1 cellular context compared by ENCODE assay signal in genomic region chr1:9596419-9597123, GRCh38.
TF ChIP-seq lines count a peak whose summit lies in the region.

No MANE protein-coding gene starts in this region.

TF ChIP-seq in IMR-90, 13 proteins besides CTCF, POLR2A, EP300 and RAD21 (continued from another document):
- TF ChIP-seq, protein P1, sequence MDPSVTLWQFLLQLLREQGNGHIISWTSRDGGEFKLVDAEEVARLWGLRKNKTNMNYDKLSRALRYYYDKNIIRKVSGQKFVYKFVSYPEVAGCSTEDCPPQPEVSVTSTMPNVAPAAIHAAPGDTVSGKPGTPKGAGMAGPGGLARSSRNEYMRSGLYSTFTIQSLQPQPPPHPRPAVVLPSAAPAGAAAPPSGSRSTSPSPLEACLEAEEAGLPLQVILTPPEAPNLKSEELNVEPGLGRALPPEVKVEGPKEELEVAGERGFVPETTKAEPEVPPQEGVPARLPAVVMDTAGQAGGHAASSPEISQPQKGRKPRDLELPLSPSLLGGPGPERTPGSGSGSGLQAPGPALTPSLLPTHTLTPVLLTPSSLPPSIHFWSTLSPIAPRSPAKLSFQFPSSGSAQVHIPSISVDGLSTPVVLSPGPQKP (IDR thresholded peaks at IDR 0.05; ENCODE audit: borderline replicate concordance, low read depth, low read length) = no peak
- TF ChIP-seq MAZ (IDR thresholded peaks at IDR 0.05; ENCODE audit: borderline replicate concordance, low read depth, low read length) (no peak), FOS (IDR thresholded peaks at IDR 0.05; ENCODE audit: low read depth, low read length) (no peak), CHD1 (IDR thresholded peaks at IDR 0.05; ENCODE audit: low read depth, low read length) (no peak), MXI1 (IDR thresholded peaks at IDR 0.05; ENCODE audit: borderline replicate concordance, low read depth, low read length) (no peak), RFX5 (IDR thresholded peaks at IDR 0.05; ENCODE audit: low read depth, low read length) (no peak), BHLHE40 (IDR thresholded peaks at IDR 0.05; ENCODE audit: low read depth, low read length) (no peak), SMC3 (IDR thresholded peaks at IDR 0.05; ENCODE audit: low read depth, low read length) (no peak), NFE2L2 (IDR thresholded peaks at IDR 0.05; ENCODE audit: low read depth, low read length) (no peak)
- TF ChIP-seq, protein P2, sequence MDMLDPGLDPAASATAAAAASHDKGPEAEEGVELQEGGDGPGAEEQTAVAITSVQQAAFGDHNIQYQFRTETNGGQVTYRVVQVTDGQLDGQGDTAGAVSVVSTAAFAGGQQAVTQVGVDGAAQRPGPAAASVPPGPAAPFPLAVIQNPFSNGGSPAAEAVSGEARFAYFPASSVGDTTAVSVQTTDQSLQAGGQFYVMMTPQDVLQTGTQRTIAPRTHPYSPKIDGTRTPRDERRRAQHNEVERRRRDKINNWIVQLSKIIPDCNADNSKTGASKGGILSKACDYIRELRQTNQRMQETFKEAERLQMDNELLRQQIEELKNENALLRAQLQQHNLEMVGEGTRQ (IDR thresholded peaks at IDR 0.05; ENCODE audit: low read depth, low read length) = no peak
TF ChIP-seq in IMR-90: peak in this region for 0.
